In genomic region chr14:22588419-22589095, GRCh38 we compare ENCODE assay signal across 8 cellular contexts. TPM values are rescaled to one million over a fixed set of nuclear protein-coding genes. Genes with fewer than 3 reads are reported as not detected.
DNase-seq lines count a peak whose midpoint lies in the region; ATAC-seq, FAIRE-seq and TF ChIP-seq lines count a peak whose summit lies in the region.

No MANE protein-coding gene starts in this region.

- no peaks in the 10 kb centered on the region for H3K36me3 ChIP-seq in CD8-positive, alpha-beta memory T cell (ENCODE audit: insufficient read depth, low read length)
- peaks cover 22% of the 10 kb centered on the region for H3K36me3 ChIP-seq in MG63
- no peaks in the 10 kb centered on the region for H3K36me3 ChIP-seq in effector memory CD4-positive, alpha-beta T cell (ENCODE audit: control insufficient read depth, insufficient read depth, low read length)

- H3K4me1 Mint-ChIP-seq in CD8-positive, alpha-beta memory T cell = peaks cover 59 to 68% (median 64%) of the 10 kb centered on the region in 3 donors

- no peak for TF ChIP-seq CTCF in omental fat pad (IDR thresholded peaks at IDR 0.05)

- peaks cover 0 to 30% (median 4%) of the 10 kb centered on the region in 3 donors for H3K36me3 Mint-ChIP-seq in CD8-positive, alpha-beta memory T cell

- ATAC-seq in omental fat pad (ENCODE audit: low FRiP score) (peak; percentile 9), GM19463 (IDR thresholded peaks at IDR 0.05; ENCODE audit: unreplicated experiment) (no peak)

- H3K27me3 ChIP-seq in CD8-positive, alpha-beta memory T cell (ENCODE audit: insufficient read depth, low read length, poor library complexity, severe bottlenecking) = no peaks in the 10 kb centered on the region
- no peaks in the 10 kb centered on the region for H3K27me3 ChIP-seq in MG63
- H3K27me3 ChIP-seq in effector memory CD4-positive, alpha-beta T cell (replicated peaks; ENCODE audit: control insufficient read depth, insufficient read depth, low read length, poor library complexity, severe bottlenecking) = no peaks in the 10 kb centered on the region

- H3K4me3 Mint-ChIP-seq in CD8-positive, alpha-beta memory T cell = peak overlapping the region; percentile 92 to 99 (median 97)

- H3K9me3 ChIP-seq in CD8-positive, alpha-beta memory T cell (ENCODE audit: low read length) = no peaks in the 10 kb centered on the region
- H3K9me3 ChIP-seq in MG63 = no peaks in the 10 kb centered on the region
- H3K9me3 ChIP-seq in effector memory CD4-positive, alpha-beta T cell (ENCODE audit: control insufficient read depth, low read length) = no peaks in the 10 kb centered on the region

- peaks cover 4% of the 10 kb centered on the region in 2 donors for H3K27me3 Mint-ChIP-seq in CD8-positive, alpha-beta memory T cell

- FAIRE-seq in frontal cortex (lab: Jason Lieb, UNC) = no peak

- H3K9me3 Mint-ChIP-seq in CD8-positive, alpha-beta memory T cell = peaks cover 0 to 3% (median 0%) of the 10 kb centered on the region in 5 donors

- POLR2A ChIA-PET in CD8-positive, alpha-beta memory T cell (lab: Charles Lee) = interaction anchor here (0.6 to 2.7 kb wide), 14 partner anchors 10 to 330 kb away, joined by 3 to 51 read pairs (median 5); partner anchors contain the start of genes ABHD4 and OXA1L

- no peak for DNase-seq in CD8-positive, alpha-beta memory T cell
- no peak for DNase-seq in MG63
- DNase-seq in effector memory CD4-positive, alpha-beta T cell = no peak
- DNase-seq in omental fat pad (ENCODE audit: low spot score) = no peak
- no peak for DNase-seq in frontal cortex (ENCODE audit: low spot score in 2 of 2)
- DNase-seq in NOMO-1 (lab: John Stamatoyannopoulos, UW; ENCODE audit: unreplicated experiment in 2 of 2) = no peak
- no peak for DNase-seq in SKM-1 (lab: John Stamatoyannopoulos, UW; ENCODE audit: unreplicated experiment)

- H3K27ac ChIP-seq in CD8-positive, alpha-beta memory T cell (ENCODE audit: low read depth, low read length) = peak overlapping the region; percentile 98
- peak overlapping the region; percentile 95 for H3K27ac ChIP-seq in effector memory CD4-positive, alpha-beta T cell (ENCODE audit: insufficient read depth, low read length, poor library complexity, severe bottlenecking)

- H3K27ac Mint-ChIP-seq in CD8-positive, alpha-beta memory T cell = peak overlapping the region; percentile 95 to 100 (median 100)

- peak overlapping the region; percentile 90 for H3K4me3 ChIP-seq in CD8-positive, alpha-beta memory T cell (ENCODE audit: low read length)
- peak overlapping the region; percentile 89 for H3K4me3 ChIP-seq in MG63
- peak overlapping the region; percentile 72 for H3K4me3 ChIP-seq in effector memory CD4-positive, alpha-beta T cell (ENCODE audit: insufficient read depth, low read depth, low read length, poor library complexity, severe bottlenecking)

- H3K4me1 ChIP-seq in CD8-positive, alpha-beta memory T cell (ENCODE audit: insufficient read depth, low read length) = peaks cover 52% of the 10 kb centered on the region
- peaks cover 16% of the 10 kb centered on the region for H3K4me1 ChIP-seq in effector memory CD4-positive, alpha-beta T cell (ENCODE audit: control insufficient read depth, insufficient read depth, low read length, poor library complexity, severe bottlenecking)

- CTCF ChIA-PET in CD8-positive, alpha-beta memory T cell (lab: Charles Lee) = interaction anchor here (0.7 to 7.9 kb wide), 16 partner anchors 10 to 865 kb away, joined by 3 to 82 read pairs (median 4); partner anchors contain the start of gene ABHD4

RNA-seq across cellular contexts. Expression of gene DAD1, which starts 0.5 kb away (rescaled TPM):
- 100 to 1,000 TPM; 329 to 353 TPM for total RNA-seq in CD8-positive, alpha-beta memory T cell
- 622 TPM for polyA plus RNA-seq in CD8-positive, alpha-beta memory T cell
- 275 and 292 TPM in 2 replicates for total RNA-seq in MG63 (2014; rRNA removed; shearing (Covaris generic); ENCODE audit: low replicate concordance)
- 100 to 1,000 TPM; 156 to 272 (median 244) TPM for total RNA-seq in omental fat pad
- 89.7 TPM for total RNA-seq in frontal cortex

RNA-seq across cellular contexts. Expression of gene ABHD4, which starts 9.5 kb away (rescaled TPM):
- 10 to 100 TPM in 1 of 2 experiments, 1 to 10 TPM in 1; 8.4 to 11.4 TPM for total RNA-seq in CD8-positive, alpha-beta memory T cell
- polyA plus RNA-seq in CD8-positive, alpha-beta memory T cell = 13.7 TPM
- total RNA-seq in MG63 (2014; rRNA removed; shearing (Covaris generic); ENCODE audit: low replicate concordance) = 0.89 and 15.5 TPM in 2 replicates
- total RNA-seq in omental fat pad (10 to 100 TPM; 14.9 to 33.5 (median 21.1) TPM), frontal cortex (2.4 TPM)

RNA-seq across cellular contexts. Expression of gene OR6J1, which starts 55.6 kb away (rescaled TPM):
- total RNA-seq in CD8-positive, alpha-beta memory T cell = not detected
- not detected for polyA plus RNA-seq in CD8-positive, alpha-beta memory T cell
- total RNA-seq in MG63 (2014; rRNA removed; shearing (Covaris generic); ENCODE audit: low replicate concordance) = not detected in 2 replicates
- total RNA-seq in omental fat pad (not detected), frontal cortex (not detected)
